Comparison of ENCODE assay signal across 18 cellular contexts in genomic region chr7:94633025-94633341, GRCh38. TPM values are rescaled to one million over a fixed set of nuclear protein-coding genes. Genes with fewer than 3 reads are reported as not detected.
DNase-seq lines count a peak whose midpoint lies in the region; ATAC-seq, FAIRE-seq and TF ChIP-seq lines count a peak whose summit lies in the region.
"Had no signal": no experiment of that assay in that cellular context is flagged by ENCODE, and none has a peak within 500 bp of the region (broad histone marks: within the 10 kb centered on the region; RNA-seq: fewer than 3 reads in every experiment).

No MANE protein-coding gene starts in this region.

- FAIRE-seq in pancreas (lab: Jason Lieb, UNC), result no peak
- no peak for FAIRE-seq in GM19239 (lab: Jason Lieb, UNC)

- H3K4me3 Mint-ChIP-seq in glutamatergic neuron (ENCODE audit: unreplicated experiment), result peak overlapping the region; percentile 28
- H3K4me3 Mint-ChIP-seq in activated naive CD4-positive, alpha-beta T cell treated with anti-CD3 and anti-CD28 coated beads, Interleukin-2, amount 10 ng/mL, durations not matched to agents 7 days and 5 days, result no peak overlapping the region
- H3K4me3 Mint-ChIP-seq: effector memory CD8-positive, alpha-beta T cell had no signal

- peak; percentile 97 for DNase-seq in NCI-H1092 treated with DMSO at 0.1 percent for 48 hours (lab: John Stamatoyannopoulos, UW)
- no peak for DNase-seq in SJSA1 (ENCODE audit: low read depth in 1 of 2, low spot score in 2 of 2)
- no peak for DNase-seq in glutamatergic neuron
- no peak for DNase-seq in pancreas
- DNase-seq in activated naive CD4-positive, alpha-beta T cell treated with anti-CD3 and anti-CD28 coated beads, Interleukin-2, amount 10 ng/mL, durations not matched to agents 7 days and 5 days, result no peak
- no peak for DNase-seq in aorta
- no peak for DNase-seq in GM19239 (ENCODE audit: insufficient read length, low spot score)
- DNase-seq: activated naive CD4-positive, alpha-beta T cell treated with anti-CD3 and anti-CD28 coated beads, Interleukin-2, amount 50 U/mL, for 16 hours; activated T-cell treated with anti-CD3 and anti-CD28 coated beads, Interleukin-2, amount 50 U/mL, for 48 hours; AML-193; effector memory CD8-positive, alpha-beta T cell; heart left ventricle; stimulated activated CD4-positive, alpha-beta T cell treated with anti-CD3 and anti-CD28 coated beads, Interleukin-12 subunit alpha, Interleukin-12 subunit beta, amount 100 ng/mL, for 4 hours; stimulated activated CD8-positive, alpha-beta memory T cell treated with anti-CD3 and anti-CD28 coated beads, Interleukin-4, amount 100 ng/mL, for 48 hours; T-helper 9 cell had no signal

- H3K36me3 ChIP-seq in SJSA1, result peaks cover 5% of the 10 kb centered on the region; the same call in 1 of the 2 replicates
- no peaks in the 10 kb centered on the region for H3K36me3 ChIP-seq in pancreas
- no peaks in the 10 kb centered on the region for H3K36me3 ChIP-seq in aorta (ENCODE audit: control insufficient read depth in 1 of 2, insufficient read depth in 2 of 2, low read length in 1 of 2)
- H3K36me3 ChIP-seq: ascending aorta had no signal

- CTCF ChIA-PET in activated naive CD4-positive, alpha-beta T cell treated with anti-CD3 and anti-CD28 coated beads, Interleukin-2, amount 10 ng/mL, durations not matched to agents 7 days and 5 days (lab: Charles Lee), result no interaction called here

- H3K27ac ChIP-seq in SJSA1 (peak overlapping the region; percentile 5; the same call in 1 of the 2 replicates), pancreas (no peak overlapping the region), aorta (ENCODE audit: low read depth in 1 of 2, low read length in 2 of 2) (no peak overlapping the region)
- H3K27ac ChIP-seq: ascending aorta, heart left ventricle, SK-N-MC had no signal

- no peak overlapping the region for H3K4me3 ChIP-seq in SJSA1
- H3K4me3 ChIP-seq in pancreas, result no peak overlapping the region
- H3K4me3 ChIP-seq in aorta (ENCODE audit: low read length in 2 of 2), result no peak overlapping the region
- H3K4me3 ChIP-seq: ascending aorta, heart left ventricle, SK-N-MC had no signal

- intact Hi-C loops in pancreas (cut with DNase I), result no loop called here
- intact Hi-C loops in aorta (cut with DNase I), result no loop called here

- no peak for TF ChIP-seq CTCF in glutamatergic neuron (IDR thresholded peaks at IDR 0.05; ENCODE audit: partially characterized antibody, unreplicated experiment)
- TF ChIP-seq CTCF in pancreas (IDR thresholded peaks at IDR 0.05), result no peak

- H3K4me1 Mint-ChIP-seq in glutamatergic neuron (ENCODE audit: low read depth, unreplicated experiment), result peaks cover 46% of the 10 kb centered on the region
- no peaks in the 10 kb centered on the region for H3K4me1 Mint-ChIP-seq in activated naive CD4-positive, alpha-beta T cell treated with anti-CD3 and anti-CD28 coated beads, Interleukin-2, amount 10 ng/mL, durations not matched to agents 7 days and 5 days

- H3K9me3 ChIP-seq in SJSA1 (replicated peaks) (no peaks in the 10 kb centered on the region), pancreas (no peaks in the 10 kb centered on the region), aorta (ENCODE audit: control insufficient read depth, low read length) (no peaks in the 10 kb centered on the region)
- H3K9me3 ChIP-seq: ascending aorta, heart left ventricle had no signal

- H3K27me3 ChIP-seq in SJSA1 (replicated peaks), result no peaks in the 10 kb centered on the region
- no peaks in the 10 kb centered on the region for H3K27me3 ChIP-seq in pancreas
- H3K27me3 ChIP-seq in aorta (ENCODE audit: control insufficient read depth in 1 of 2, insufficient read depth in 2 of 2, low read length in 1 of 2), result no peaks in the 10 kb centered on the region
- H3K27me3 ChIP-seq: ascending aorta, heart left ventricle had no signal

- H3K4me1 ChIP-seq in SJSA1 (replicated peaks), result peaks cover 14% of the 10 kb centered on the region
- no peaks in the 10 kb centered on the region for H3K4me1 ChIP-seq in pancreas
- H3K4me1 ChIP-seq in aorta (ENCODE audit: control insufficient read depth in 1 of 2, insufficient read depth in 2 of 2, low read length in 2 of 2), result peaks cover 0 to 1% of the 10 kb centered on the region in 2 donors

- no peaks in the 10 kb centered on the region for H3K27me3 Mint-ChIP-seq in glutamatergic neuron (ENCODE audit: unreplicated experiment)
- H3K27me3 Mint-ChIP-seq in activated naive CD4-positive, alpha-beta T cell treated with anti-CD3 and anti-CD28 coated beads, Interleukin-2, amount 10 ng/mL, durations not matched to agents 7 days and 5 days, result peaks cover 6% of the 10 kb centered on the region

- ATAC-seq in pancreas (peak in 3 of 4 donors; percentile 49 to 81 (median 63)), GM21360 (IDR thresholded peaks at IDR 0.05; ENCODE audit: unreplicated experiment) (no peak), aorta (ENCODE audit: low FRiP score) (no peak)
- ATAC-seq: effector memory CD8-positive, alpha-beta T cell; heart left ventricle had no signal

- peaks cover 4% of the 10 kb centered on the region for H3K36me3 Mint-ChIP-seq in glutamatergic neuron (ENCODE audit: unreplicated experiment)
- no peaks in the 10 kb centered on the region for H3K36me3 Mint-ChIP-seq in activated naive CD4-positive, alpha-beta T cell treated with anti-CD3 and anti-CD28 coated beads, Interleukin-2, amount 10 ng/mL, durations not matched to agents 7 days and 5 days

- H3K9me3 Mint-ChIP-seq in glutamatergic neuron (ENCODE audit: unreplicated experiment), result no peaks in the 10 kb centered on the region
- no peaks in the 10 kb centered on the region for H3K9me3 Mint-ChIP-seq in activated naive CD4-positive, alpha-beta T cell treated with anti-CD3 and anti-CD28 coated beads, Interleukin-2, amount 10 ng/mL, durations not matched to agents 7 days and 5 days
- H3K9me3 Mint-ChIP-seq: effector memory CD8-positive, alpha-beta T cell had no signal

- peak overlapping the region; percentile 71 for H3K27ac Mint-ChIP-seq in glutamatergic neuron (ENCODE audit: unreplicated experiment)
- no peak overlapping the region for H3K27ac Mint-ChIP-seq in activated naive CD4-positive, alpha-beta T cell treated with anti-CD3 and anti-CD28 coated beads, Interleukin-2, amount 10 ng/mL, durations not matched to agents 7 days and 5 days
- H3K27ac Mint-ChIP-seq: effector memory CD8-positive, alpha-beta T cell had no signal

- 29 to 40% methylated on average over 4 of the region's 4 CpGs for WGBS in pancreas, 2 donors
- WGBS in aorta, 2 donors, result 95 to 96% methylated on average over 4 of the region's 4 CpGs

RNA-seq across cellular contexts. Expression of gene SGCE, which starts 22.9 kb away (rescaled TPM):
- 117 and 123 TPM in 2 replicates for total RNA-seq in SJSA1 (2014; rRNA removed; shearing (Covaris generic))
- total RNA-seq in glutamatergic neuron (ENCODE audit: unreplicated experiment) (64.4 TPM), pancreas (10 to 100 TPM; 13.0 to 24.6 (median 15.8) TPM), aorta (10 to 100 TPM; 72.1 to 84.7 TPM)
- polyA plus RNA-seq in pancreas (10 to 100 TPM in 1 of 2 donors, 1 to 10 TPM in 1; 9.8 to 38.5 TPM), aorta (100 to 1,000 TPM in 1 of 2 donors, 10 to 100 TPM in 1; 42.2 to 105 TPM)

Comparison
In these comparisons a context has a peak if more than half of its experiments do, and no peak if none do; other contexts are left out.
1. ATAC-seq: peak in pancreas (3 of 4); none in GM21360 (single experiment) and aorta (single experiment).